Comparison of ENCODE assay signal across 1 cellular context in the genomic region with DNA sequence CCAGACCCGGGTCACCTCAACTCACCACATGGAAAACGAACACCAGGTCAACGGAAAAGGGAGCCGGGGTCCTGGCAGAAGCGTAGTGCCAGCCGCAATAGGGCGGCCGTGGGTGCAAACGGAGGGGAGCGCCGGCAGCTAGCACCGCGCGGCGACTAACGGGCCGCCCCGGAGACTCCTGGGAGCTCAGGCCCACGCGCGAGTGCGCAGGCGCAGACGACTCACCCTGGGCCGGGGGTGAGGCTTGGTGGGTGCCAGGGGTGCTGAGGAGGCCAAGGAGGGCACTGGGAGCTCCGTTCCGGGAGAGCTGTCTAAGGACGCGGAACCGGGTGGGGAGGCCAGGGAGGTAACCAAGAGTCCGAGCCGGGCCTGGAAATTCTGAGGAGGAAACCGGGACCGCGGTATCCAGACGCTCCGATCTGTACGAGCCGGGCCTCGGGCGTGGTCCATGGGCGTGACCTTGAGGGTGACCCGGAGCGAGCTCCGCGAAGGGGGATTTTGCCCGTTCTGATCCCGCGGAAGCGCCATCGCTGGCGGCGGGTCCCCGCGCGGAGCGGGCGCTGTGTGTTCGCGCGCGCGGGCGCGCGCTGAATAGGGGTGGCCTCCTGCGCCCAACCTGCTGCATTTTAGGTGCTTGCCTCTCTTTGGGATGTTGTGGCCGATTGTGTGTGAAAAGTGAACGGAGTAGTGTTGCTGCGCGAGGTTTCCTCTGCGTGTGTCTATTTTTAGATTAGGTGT.
A peak's percentile ranks its signal among the peaks of the same experiment; 100 is the strongest.
TF ChIP-seq lines count a peak whose summit lies in the region.

A gene (plus strand): TSS at position 213 of the 738 bp plus-strand sequence. CDS start 4,602 bp downstream, outside the sequence.

TF ChIP-seq in HepG2, 621 proteins besides CTCF, POLR2A, EP300 and RAD21 (continued from another document and continues in another):
- TF ChIP-seq, protein P1, sequence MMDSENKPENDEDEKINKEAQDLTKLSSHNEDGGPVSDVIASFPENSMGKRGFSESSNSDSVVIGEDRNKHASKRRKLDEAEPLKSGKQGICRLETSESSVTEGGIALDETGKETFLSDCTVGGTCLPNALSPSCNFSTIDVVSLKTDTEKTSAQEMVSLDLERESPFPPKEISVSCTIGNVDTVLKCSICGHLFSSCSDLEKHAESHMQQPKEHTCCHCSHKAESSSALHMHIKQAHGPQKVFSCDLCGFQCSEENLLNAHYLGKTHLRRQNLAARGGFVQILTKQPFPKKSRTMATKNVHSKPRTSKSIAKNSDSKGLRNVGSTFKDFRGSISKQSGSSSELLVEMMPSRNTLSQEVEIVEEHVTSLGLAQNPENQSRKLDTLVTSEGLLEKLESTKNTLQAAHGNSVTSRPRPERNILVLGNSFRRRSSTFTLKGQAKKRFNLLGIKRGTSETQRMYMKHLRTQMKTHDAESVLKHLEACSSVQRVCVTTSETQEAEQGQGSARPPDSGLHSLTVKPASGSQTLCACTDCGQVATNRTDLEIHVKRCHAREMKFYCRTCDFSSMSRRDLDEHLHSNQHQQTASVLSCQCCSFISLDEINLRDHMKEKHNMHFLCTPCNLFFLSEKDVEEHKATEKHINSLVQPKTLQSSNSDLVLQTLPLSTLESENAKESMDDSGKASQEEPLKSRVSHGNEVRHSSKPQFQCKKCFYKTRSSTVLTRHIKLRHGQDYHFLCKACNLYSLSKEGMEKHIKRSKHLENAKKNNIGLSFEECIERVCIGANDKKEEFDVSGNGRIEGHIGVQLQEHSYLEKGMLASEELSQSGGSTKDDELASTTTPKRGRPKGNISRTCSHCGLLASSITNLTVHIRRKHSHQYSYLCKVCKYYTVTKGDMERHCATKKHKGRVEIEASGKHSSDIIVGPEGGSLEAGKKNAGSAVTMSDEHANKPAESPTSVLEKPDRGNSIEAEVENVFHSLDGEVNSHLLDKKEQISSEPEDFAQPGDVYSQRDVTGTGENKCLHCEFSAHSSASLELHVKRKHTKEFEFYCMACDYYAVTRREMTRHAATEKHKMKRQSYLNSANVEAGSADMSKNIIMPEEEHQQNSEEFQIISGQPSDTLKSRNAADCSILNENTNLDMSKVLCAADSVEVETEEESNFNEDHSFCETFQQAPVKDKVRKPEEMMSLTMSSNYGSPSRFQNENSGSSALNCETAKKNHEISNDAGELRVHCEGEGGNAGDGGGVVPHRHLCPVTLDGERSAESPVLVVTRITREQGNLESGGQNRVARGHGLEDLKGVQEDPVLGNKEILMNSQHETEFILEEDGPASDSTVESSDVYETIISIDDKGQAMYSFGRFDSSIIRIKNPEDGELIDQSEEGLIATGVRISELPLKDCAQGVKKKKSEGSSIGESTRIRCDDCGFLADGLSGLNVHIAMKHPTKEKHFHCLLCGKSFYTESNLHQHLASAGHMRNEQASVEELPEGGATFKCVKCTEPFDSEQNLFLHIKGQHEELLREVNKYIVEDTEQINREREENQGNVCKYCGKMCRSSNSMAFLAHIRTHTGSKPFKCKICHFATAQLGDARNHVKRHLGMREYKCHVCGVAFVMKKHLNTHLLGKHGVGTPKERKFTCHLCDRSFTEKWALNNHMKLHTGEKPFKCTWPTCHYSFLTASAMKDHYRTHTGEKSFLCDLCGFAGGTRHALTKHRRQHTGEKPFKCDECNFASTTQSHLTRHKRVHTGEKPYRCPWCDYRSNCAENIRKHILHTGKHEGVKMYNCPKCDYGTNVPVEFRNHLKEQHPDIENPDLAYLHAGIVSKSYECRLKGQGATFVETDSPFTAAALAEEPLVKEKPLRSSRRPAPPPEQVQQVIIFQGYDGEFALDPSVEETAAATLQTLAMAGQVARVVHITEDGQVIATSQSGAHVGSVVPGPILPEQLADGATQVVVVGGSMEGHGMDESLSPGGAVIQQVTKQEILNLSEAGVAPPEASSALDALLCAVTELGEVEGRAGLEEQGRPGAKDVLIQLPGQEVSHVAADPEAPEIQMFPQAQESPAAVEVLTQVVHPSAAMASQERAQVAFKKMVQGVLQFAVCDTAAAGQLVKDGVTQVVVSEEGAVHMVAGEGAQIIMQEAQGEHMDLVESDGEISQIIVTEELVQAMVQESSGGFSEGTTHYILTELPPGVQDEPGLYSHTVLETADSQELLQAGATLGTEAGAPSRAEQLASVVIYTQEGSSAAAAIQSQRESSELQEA (CRISPR knock-in tag; IDR thresholded peaks at IDR 0.05; ENCODE audit: not compliant biosample characterization), result peak; percentile 90
- TF ChIP-seq HOXA9 (CRISPR knock-in tag; IDR thresholded peaks at IDR 0.05; ENCODE audit: borderline replicate concordance), result no peak
- TF ChIP-seq, protein P2, sequence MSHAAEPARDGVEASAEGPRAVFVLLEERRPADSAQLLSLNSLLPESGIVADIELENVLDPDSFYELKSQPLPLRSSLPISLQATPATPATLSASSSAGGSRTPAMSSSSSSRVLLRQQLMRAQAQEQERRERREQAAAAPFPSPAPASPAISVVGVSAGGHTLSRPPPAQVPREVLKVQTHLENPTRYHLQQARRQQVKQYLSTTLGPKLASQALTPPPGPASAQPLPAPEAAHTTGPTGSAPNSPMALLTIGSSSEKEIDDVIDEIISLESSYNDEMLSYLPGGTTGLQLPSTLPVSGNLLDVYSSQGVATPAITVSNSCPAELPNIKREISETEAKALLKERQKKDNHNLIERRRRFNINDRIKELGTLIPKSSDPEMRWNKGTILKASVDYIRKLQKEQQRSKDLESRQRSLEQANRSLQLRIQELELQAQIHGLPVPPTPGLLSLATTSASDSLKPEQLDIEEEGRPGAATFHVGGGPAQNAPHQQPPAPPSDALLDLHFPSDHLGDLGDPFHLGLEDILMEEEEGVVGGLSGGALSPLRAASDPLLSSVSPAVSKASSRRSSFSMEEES (CRISPR knock-in tag; IDR thresholded peaks at IDR 0.05), result no peak
- TF ChIP-seq ZNF841 (CRISPR knock-in tag; IDR thresholded peaks at IDR 0.05; ENCODE audit: borderline replicate concordance), result 0 out of 2 replicates have a peak, but pooled peaks have one; percentile 10
- no peak for TF ChIP-seq ZNF720 (CRISPR knock-in tag; IDR thresholded peaks at IDR 0.05)
- TF ChIP-seq PHF20 (CRISPR knock-in tag; IDR thresholded peaks at IDR 0.05), result 0 out of 2 replicates have a peak, but pooled peaks have one; percentile 19
- TF ChIP-seq, protein P3, sequence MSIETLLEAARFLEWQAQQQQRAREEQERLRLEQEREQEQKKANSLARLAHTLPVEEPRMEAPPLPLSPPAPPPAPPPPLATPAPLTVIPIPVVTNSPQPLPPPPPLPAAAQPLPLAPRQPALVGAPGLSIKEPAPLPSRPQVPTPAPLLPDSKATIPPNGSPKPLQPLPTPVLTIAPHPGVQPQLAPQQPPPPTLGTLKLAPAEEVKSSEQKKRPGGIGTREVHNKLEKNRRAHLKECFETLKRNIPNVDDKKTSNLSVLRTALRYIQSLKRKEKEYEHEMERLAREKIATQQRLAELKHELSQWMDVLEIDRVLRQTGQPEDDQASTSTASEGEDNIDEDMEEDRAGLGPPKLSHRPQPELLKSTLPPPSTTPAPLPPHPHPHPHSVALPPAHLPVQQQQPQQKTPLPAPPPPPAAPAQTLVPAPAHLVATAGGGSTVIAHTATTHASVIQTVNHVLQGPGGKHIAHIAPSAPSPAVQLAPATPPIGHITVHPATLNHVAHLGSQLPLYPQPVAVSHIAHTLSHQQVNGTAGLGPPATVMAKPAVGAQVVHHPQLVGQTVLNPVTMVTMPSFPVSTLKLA (IDR thresholded peaks at IDR 0.05), result no peak
- TF ChIP-seq ZNF652 (CRISPR knock-in tag; IDR thresholded peaks at IDR 0.05; ENCODE audit: borderline replicate concordance, low read depth), result no peak
- TF ChIP-seq AGO1 (IDR thresholded peaks at IDR 0.05; ENCODE audit: low read depth, low read length, poor library complexity, severe bottlenecking), result peak; percentile 66
- TF ChIP-seq, protein P4, sequence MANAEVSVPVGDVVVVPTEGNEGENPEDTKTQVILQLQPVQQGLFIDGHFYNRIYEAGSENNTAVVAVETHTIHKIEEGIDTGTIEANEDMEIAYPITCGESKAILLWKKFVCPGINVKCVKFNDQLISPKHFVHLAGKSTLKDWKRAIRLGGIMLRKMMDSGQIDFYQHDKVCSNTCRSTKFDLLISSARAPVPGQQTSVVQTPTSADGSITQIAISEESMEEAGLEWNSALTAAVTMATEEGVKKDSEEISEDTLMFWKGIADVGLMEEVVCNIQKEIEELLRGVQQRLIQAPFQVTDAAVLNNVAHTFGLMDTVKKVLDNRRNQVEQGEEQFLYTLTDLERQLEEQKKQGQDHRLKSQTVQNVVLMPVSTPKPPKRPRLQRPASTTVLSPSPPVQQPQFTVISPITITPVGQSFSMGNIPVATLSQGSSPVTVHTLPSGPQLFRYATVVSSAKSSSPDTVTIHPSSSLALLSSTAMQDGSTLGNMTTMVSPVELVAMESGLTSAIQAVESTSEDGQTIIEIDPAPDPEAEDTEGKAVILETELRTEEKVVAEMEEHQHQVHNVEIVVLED (CRISPR knock-in tag; IDR thresholded peaks at IDR 0.05; ENCODE audit: borderline replicate concordance), result 0 out of 2 replicates have a peak, but pooled peaks have one; percentile 17
- TF ChIP-seq, protein P5, sequence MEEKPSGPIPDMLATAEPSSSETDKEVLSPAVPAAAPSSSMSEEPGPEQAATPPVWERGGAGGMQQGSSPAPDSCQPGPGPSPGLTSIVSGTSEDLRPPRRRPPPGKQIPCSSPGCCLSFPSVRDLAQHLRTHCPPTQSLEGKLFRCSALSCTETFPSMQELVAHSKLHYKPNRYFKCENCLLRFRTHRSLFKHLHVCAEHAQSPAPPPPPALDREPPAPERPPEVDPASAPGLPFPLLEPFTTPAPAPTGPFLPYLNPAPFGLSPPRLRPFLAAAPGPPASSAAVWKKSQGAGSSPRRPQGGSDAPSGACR (CRISPR knock-in tag; IDR thresholded peaks at IDR 0.05), result peak; percentile 54; the same call in 1 of the 2 replicates
- TF ChIP-seq PHB2 (IDR thresholded peaks at IDR 0.05; ENCODE audit: partially characterized antibody), result no peak
- TF ChIP-seq NFIC (IDR thresholded peaks at IDR 0.05; ENCODE audit: low read length), result no peak
- no peak for TF ChIP-seq SRSF9 (IDR thresholded peaks at IDR 0.05; ENCODE audit: borderline replicate concordance, insufficient read depth, low read depth, low read length, poor library complexity, severe bottlenecking)
- no peak for TF ChIP-seq ZC3H4 (CRISPR knock-in tag; IDR thresholded peaks at IDR 0.05; ENCODE audit: borderline replicate concordance)
- TF ChIP-seq, protein P6, sequence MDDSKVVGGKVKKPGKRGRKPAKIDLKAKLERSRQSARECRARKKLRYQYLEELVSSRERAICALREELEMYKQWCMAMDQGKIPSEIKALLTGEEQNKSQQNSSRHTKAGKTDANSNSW (CRISPR knock-in tag; IDR thresholded peaks at IDR 0.05; ENCODE audit: borderline replicate concordance), result no peak
- TF ChIP-seq, protein P7, sequence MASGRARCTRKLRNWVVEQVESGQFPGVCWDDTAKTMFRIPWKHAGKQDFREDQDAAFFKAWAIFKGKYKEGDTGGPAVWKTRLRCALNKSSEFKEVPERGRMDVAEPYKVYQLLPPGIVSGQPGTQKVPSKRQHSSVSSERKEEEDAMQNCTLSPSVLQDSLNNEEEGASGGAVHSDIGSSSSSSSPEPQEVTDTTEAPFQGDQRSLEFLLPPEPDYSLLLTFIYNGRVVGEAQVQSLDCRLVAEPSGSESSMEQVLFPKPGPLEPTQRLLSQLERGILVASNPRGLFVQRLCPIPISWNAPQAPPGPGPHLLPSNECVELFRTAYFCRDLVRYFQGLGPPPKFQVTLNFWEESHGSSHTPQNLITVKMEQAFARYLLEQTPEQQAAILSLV (CRISPR knock-in tag; IDR thresholded peaks at IDR 0.05; ENCODE audit: borderline replicate concordance), result no peak; the same call in 1 of the 2 replicates
- TF ChIP-seq, protein P8, sequence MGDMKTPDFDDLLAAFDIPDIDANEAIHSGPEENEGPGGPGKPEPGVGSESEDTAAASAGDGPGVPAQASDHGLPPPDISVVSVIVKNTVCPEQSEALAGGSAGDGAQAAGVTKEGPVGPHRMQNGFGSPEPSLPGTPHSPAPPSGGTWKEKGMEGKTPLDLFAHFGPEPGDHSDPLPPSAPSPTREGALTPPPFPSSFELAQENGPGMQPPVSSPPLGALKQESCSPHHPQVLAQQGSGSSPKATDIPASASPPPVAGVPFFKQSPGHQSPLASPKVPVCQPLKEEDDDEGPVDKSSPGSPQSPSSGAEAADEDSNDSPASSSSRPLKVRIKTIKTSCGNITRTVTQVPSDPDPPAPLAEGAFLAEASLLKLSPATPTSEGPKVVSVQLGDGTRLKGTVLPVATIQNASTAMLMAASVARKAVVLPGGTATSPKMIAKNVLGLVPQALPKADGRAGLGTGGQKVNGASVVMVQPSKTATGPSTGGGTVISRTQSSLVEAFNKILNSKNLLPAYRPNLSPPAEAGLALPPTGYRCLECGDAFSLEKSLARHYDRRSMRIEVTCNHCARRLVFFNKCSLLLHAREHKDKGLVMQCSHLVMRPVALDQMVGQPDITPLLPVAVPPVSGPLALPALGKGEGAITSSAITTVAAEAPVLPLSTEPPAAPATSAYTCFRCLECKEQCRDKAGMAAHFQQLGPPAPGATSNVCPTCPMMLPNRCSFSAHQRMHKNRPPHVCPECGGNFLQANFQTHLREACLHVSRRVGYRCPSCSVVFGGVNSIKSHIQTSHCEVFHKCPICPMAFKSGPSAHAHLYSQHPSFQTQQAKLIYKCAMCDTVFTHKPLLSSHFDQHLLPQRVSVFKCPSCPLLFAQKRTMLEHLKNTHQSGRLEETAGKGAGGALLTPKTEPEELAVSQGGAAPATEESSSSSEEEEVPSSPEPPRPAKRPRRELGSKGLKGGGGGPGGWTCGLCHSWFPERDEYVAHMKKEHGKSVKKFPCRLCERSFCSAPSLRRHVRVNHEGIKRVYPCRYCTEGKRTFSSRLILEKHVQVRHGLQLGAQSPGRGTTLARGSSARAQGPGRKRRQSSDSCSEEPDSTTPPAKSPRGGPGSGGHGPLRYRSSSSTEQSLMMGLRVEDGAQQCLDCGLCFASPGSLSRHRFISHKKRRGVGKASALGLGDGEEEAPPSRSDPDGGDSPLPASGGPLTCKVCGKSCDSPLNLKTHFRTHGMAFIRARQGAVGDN (CRISPR knock-in tag; IDR thresholded peaks at IDR 0.05), result peak; percentile 90
- TF ChIP-seq ZNF552 (CRISPR knock-in tag; IDR thresholded peaks at IDR 0.05; ENCODE audit: borderline replicate concordance), result 0 out of 2 replicates have a peak, but pooled peaks have one; percentile 36
- no peak for TF ChIP-seq ZNF451 (CRISPR knock-in tag; IDR thresholded peaks at IDR 0.05)
- no peak; the same call in none of the 2 replicates for TF ChIP-seq SALL1 (CRISPR knock-in tag; IDR thresholded peaks at IDR 0.05)
- peak; percentile 39; the same call in 1 of the 2 replicates for TF ChIP-seq ZNF333 (CRISPR knock-in tag; IDR thresholded peaks at IDR 0.05; ENCODE audit: borderline replicate concordance)
- TF ChIP-seq ZNF30 (CRISPR knock-in tag; IDR thresholded peaks at IDR 0.05), result peak; percentile 24; the same call in 1 of the 2 replicates
- peak; percentile 91 for TF ChIP-seq POLR2G (IDR thresholded peaks at IDR 0.05; ENCODE audit: low read depth, low read length)
- 0 out of 2 replicates have a peak, but pooled peaks have one; percentile 57 for TF ChIP-seq GATA4 (IDR thresholded peaks at IDR 0.05; ENCODE audit: borderline replicate concordance, low read depth)
- no peak for TF ChIP-seq ZNF569 (CRISPR knock-in tag; IDR thresholded peaks at IDR 0.05; ENCODE audit: borderline replicate concordance)
- no peak for TF ChIP-seq SUZ12 (IDR thresholded peaks at IDR 0.05; ENCODE audit: low read depth, low read length)
- TF ChIP-seq, protein P9, sequence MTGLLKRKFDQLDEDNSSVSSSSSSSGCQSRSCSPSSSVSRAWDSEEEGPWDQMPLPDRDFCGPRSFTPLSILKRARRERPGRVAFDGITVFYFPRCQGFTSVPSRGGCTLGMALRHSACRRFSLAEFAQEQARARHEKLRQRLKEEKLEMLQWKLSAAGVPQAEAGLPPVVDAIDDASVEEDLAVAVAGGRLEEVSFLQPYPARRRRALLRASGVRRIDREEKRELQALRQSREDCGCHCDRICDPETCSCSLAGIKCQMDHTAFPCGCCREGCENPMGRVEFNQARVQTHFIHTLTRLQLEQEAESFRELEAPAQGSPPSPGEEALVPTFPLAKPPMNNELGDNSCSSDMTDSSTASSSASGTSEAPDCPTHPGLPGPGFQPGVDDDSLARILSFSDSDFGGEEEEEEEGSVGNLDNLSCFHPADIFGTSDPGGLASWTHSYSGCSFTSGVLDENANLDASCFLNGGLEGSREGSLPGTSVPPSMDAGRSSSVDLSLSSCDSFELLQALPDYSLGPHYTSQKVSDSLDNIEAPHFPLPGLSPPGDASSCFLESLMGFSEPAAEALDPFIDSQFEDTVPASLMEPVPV (CRISPR knock-in tag; IDR thresholded peaks at IDR 0.05), result peak; percentile 71; the same call in 1 of the 2 replicates
- no peak for TF ChIP-seq NFRKB (IDR thresholded peaks at IDR 0.05)
